In genomic region chr14:61526405-61527312, GRCh38 we compare ENCODE assay signal across 1 cellular context.
TF ChIP-seq lines count a peak whose summit lies in the region.

No MANE protein-coding gene starts in this region.

TF ChIP-seq in HepG2, 621 proteins besides CTCF, POLR2A, EP300 and RAD21 (continued from another document and continues in another):
- TF ChIP-seq BRF2 (CRISPR knock-in tag; IDR thresholded peaks at IDR 0.05) (no peak), HOXD1 (CRISPR knock-in tag; IDR thresholded peaks at IDR 0.05) (no peak), ZNF749 (CRISPR knock-in tag; IDR thresholded peaks at IDR 0.05; ENCODE audit: borderline replicate concordance) (no peak), FOXA1 (IDR thresholded peaks at IDR 0.05) (no peak), FOXA1 (CRISPR knock-in tag; IDR thresholded peaks at IDR 0.05) (peak; percentile 63), SMARCE1 (IDR thresholded peaks at IDR 0.05; ENCODE audit: borderline replicate concordance) (no peak), ZNF660 (CRISPR knock-in tag; IDR thresholded peaks at IDR 0.05; ENCODE audit: borderline replicate concordance, low read depth) (no peak), KAT2B (IDR thresholded peaks at IDR 0.05; ENCODE audit: borderline replicate concordance, low read depth, low read length) (no peak), NFKB2 (CRISPR knock-in tag; IDR thresholded peaks at IDR 0.05; ENCODE audit: borderline replicate concordance) (peak; percentile 68; the same call in 1 of the 2 replicates), ZNF746 (CRISPR knock-in tag; IDR thresholded peaks at IDR 0.05) (0 out of 2 replicates have a peak, but pooled peaks have one; percentile 17), MBD4 (IDR thresholded peaks at IDR 0.05; ENCODE audit: borderline replicate concordance, low read length) (no peak), MXI1 (IDR thresholded peaks at IDR 0.05; ENCODE audit: borderline replicate concordance, low read depth, low read length) (no peak), SP4 (CRISPR knock-in tag; IDR thresholded peaks at IDR 0.05) (no peak), ZNF614 (CRISPR knock-in tag; IDR thresholded peaks at IDR 0.05; ENCODE audit: borderline replicate concordance) (peak; percentile 68; the same call in 1 of the 2 replicates), MTA3 (CRISPR knock-in tag; IDR thresholded peaks at IDR 0.05) (no peak), SRSF4 (IDR thresholded peaks at IDR 0.05; ENCODE audit: low read depth, low read length, poor library complexity, severe bottlenecking) (no peak), RARA (CRISPR knock-in tag; IDR thresholded peaks at IDR 0.05) (peak; percentile 47), POGK (CRISPR knock-in tag; conservative IDR thresholded peaks at IDR 0.05) (no peak), TOPORS (CRISPR knock-in tag; IDR thresholded peaks at IDR 0.05) (no peak), TARDBP (CRISPR knock-in tag; IDR thresholded peaks at IDR 0.05) (0 out of 2 replicates have a peak, but pooled peaks have one; percentile 28), PLSCR1 (CRISPR knock-in tag; IDR thresholded peaks at IDR 0.05; ENCODE audit: borderline replicate concordance) (no peak), ZNF34 (CRISPR knock-in tag; IDR thresholded peaks at IDR 0.05; ENCODE audit: borderline replicate concordance) (no peak), PRDM15 (CRISPR knock-in tag; IDR thresholded peaks at IDR 0.05) (no peak), ZSCAN30 (CRISPR knock-in tag; IDR thresholded peaks at IDR 0.05) (no peak), KLF16 (CRISPR knock-in tag; IDR thresholded peaks at IDR 0.05) (no peak), ZNF234 (CRISPR knock-in tag; conservative IDR thresholded peaks at IDR 0.05) (no peak), NRL (CRISPR knock-in tag; IDR thresholded peaks at IDR 0.05; ENCODE audit: borderline replicate concordance) (no peak), HIVEP1 (CRISPR knock-in tag; IDR thresholded peaks at IDR 0.05) (no peak), BORCS8-MEF2B (CRISPR knock-in tag; IDR thresholded peaks at IDR 0.05) (no peak), PITX1 (CRISPR knock-in tag; IDR thresholded peaks at IDR 0.05) (peak; percentile 65), PPARG (CRISPR knock-in tag; conservative IDR thresholded peaks at IDR 0.05) (no peak), PHF8 (CRISPR knock-in tag; IDR thresholded peaks at IDR 0.05) (no peak), ZNF354B (CRISPR knock-in tag; IDR thresholded peaks at IDR 0.05) (no peak), MZF1 (CRISPR knock-in tag; IDR thresholded peaks at IDR 0.05; ENCODE audit: borderline replicate concordance) (no peak), DRAP1 (CRISPR knock-in tag; IDR thresholded peaks at IDR 0.05) (peak; percentile 47; the same call in 1 of the 2 replicates), CC2D1A (CRISPR knock-in tag; IDR thresholded peaks at IDR 0.05) (no peak)
- TF ChIP-seq, protein P1, sequence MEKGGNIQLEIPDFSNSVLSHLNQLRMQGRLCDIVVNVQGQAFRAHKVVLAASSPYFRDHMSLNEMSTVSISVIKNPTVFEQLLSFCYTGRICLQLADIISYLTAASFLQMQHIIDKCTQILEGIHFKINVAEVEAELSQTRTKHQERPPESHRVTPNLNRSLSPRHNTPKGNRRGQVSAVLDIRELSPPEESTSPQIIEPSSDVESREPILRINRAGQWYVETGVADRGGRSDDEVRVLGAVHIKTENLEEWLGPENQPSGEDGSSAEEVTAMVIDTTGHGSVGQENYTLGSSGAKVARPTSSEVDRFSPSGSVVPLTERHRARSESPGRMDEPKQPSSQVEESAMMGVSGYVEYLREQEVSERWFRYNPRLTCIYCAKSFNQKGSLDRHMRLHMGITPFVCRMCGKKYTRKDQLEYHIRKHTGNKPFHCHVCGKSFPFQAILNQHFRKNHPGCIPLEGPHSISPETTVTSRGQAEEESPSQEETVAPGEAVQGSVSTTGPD (CRISPR knock-in tag; IDR thresholded peaks at IDR 0.05): peak; percentile 63
- TF ChIP-seq, protein P2, sequence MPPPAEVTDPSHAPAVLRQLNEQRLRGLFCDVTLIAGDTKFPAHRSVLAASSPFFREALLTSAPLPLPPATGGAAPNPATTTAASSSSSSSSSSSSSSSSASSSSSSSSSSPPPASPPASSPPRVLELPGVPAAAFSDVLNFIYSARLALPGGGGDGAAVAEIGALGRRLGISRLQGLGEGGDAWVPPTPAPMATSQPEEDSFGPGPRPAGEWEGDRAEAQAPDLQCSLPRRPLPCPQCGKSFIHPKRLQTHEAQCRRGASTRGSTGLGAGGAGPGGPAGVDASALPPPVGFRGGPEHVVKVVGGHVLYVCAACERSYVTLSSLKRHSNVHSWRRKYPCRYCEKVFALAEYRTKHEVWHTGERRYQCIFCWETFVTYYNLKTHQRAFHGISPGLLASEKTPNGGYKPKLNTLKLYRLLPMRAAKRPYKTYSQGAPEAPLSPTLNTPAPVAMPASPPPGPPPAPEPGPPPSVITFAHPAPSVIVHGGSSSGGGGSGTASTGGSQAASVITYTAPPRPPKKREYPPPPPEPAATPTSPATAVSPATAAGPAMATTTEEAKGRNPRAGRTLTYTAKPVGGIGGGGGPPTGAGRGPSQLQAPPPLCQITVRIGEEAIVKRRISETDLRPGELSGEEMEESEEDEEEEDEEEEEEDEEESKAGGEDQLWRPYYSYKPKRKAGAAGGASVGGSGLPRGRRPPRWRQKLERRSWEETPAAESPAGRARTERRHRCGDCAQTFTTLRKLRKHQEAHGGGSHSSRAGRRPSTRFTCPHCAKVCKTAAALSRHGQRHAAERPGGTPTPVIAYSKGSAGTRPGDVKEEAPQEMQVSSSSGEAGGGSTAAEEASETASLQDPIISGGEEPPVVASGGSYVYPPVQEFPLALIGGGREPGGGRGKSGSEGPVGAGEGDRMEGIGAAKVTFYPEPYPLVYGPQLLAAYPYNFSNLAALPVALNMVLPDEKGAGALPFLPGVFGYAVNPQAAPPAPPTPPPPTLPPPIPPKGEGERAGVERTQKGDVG (CRISPR knock-in tag; IDR thresholded peaks at IDR 0.05; ENCODE audit: borderline replicate concordance): peak; percentile 61; the same call in 1 of the 2 replicates
- TF ChIP-seq, protein P3, sequence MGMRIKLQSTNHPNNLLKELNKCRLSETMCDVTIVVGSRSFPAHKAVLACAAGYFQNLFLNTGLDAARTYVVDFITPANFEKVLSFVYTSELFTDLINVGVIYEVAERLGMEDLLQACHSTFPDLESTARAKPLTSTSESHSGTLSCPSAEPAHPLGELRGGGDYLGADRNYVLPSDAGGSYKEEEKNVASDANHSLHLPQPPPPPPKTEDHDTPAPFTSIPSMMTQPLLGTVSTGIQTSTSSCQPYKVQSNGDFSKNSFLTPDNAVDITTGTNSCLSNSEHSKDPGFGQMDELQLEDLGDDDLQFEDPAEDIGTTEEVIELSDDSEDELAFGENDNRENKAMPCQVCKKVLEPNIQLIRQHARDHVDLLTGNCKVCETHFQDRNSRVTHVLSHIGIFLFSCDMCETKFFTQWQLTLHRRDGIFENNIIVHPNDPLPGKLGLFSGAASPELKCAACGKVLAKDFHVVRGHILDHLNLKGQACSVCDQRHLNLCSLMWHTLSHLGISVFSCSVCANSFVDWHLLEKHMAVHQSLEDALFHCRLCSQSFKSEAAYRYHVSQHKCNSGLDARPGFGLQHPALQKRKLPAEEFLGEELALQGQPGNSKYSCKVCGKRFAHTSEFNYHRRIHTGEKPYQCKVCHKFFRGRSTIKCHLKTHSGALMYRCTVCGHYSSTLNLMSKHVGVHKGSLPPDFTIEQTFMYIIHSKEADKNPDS (CRISPR knock-in tag; IDR thresholded peaks at IDR 0.05): no peak
- TF ChIP-seq, protein P4, sequence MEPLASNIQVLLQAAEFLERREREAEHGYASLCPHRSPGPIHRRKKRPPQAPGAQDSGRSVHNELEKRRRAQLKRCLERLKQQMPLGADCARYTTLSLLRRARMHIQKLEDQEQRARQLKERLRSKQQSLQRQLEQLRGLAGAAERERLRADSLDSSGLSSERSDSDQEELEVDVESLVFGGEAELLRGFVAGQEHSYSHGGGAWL (CRISPR knock-in tag; IDR thresholded peaks at IDR 0.05): no peak
- TF ChIP-seq, protein P5, sequence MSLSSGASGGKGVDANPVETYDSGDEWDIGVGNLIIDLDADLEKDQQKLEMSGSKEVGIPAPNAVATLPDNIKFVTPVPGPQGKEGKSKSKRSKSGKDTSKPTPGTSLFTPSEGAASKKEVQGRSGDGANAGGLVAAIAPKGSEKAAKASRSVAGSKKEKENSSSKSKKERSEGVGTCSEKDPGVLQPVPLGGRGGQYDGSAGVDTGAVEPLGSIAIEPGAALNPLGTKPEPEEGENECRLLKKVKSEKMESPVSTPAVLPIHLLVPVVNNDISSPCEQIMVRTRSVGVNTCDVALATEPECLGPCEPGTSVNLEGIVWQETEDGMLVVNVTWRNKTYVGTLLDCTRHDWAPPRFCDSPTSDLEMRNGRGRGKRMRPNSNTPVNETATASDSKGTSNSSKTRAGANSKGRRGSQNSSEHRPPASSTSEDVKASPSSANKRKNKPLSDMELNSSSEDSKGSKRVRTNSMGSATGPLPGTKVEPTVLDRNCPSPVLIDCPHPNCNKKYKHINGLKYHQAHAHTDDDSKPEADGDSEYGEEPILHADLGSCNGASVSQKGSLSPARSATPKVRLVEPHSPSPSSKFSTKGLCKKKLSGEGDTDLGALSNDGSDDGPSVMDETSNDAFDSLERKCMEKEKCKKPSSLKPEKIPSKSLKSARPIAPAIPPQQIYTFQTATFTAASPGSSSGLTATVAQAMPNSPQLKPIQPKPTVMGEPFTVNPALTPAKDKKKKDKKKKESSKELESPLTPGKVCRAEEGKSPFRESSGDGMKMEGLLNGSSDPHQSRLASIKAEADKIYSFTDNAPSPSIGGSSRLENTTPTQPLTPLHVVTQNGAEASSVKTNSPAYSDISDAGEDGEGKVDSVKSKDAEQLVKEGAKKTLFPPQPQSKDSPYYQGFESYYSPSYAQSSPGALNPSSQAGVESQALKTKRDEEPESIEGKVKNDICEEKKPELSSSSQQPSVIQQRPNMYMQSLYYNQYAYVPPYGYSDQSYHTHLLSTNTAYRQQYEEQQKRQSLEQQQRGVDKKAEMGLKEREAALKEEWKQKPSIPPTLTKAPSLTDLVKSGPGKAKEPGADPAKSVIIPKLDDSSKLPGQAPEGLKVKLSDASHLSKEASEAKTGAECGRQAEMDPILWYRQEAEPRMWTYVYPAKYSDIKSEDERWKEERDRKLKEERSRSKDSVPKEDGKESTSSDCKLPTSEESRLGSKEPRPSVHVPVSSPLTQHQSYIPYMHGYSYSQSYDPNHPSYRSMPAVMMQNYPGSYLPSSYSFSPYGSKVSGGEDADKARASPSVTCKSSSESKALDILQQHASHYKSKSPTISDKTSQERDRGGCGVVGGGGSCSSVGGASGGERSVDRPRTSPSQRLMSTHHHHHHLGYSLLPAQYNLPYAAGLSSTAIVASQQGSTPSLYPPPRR (CRISPR knock-in tag; IDR thresholded peaks at IDR 0.05; ENCODE audit: borderline replicate concordance): peak; percentile 4; the same call in 1 of the 2 replicates
